ENCODE assay signal across 9 cellular contexts in the genomic region with DNA sequence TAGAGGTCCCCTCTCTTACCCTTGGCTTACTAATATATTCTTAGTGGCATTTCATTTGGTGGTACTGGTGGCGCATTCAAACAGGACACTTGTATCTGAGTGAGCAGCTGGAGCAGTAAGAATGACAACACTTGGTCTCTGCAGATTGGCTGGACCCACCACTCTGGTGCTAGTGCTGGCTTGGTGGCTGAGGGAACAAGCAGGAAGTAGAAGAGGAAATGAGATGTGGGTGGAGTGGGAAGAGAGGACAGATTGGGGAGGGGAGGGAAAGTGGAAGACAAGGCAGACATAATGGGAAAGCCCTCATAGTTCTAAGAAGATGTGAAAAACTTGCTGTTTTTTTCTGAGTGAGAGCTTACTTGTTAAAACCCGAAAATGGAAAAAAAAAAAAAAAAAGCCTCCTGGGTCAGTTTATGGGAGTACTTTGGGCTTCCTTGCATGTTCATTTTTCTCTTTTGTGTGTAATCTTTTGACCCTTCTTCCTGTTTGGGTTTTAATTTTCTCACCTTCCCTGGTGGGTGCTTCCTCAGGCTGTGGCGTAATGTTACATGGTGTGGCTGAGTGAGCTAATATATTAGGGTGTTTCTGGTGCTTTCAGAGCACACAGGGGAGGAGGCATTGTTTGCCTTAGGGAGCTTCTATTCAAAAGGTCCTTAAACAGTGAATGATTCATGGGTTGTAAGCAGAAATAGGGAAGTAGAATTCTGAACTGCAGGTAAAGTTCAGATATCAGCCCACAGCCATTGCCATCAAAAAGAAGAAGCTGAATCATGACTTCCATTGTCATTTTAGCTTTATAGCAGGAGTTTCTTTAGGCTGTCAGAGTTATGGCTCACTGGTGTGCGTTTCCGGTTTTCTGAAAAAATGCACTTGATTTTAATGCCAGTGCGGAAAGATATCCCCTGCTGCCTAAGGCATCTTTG. TPM values are rescaled to one million over a fixed set of nuclear protein-coding genes. Genes with fewer than 3 reads are reported as not detected.
DNase-seq lines count a peak whose midpoint lies in the region; ATAC-seq and TF ChIP-seq lines count a peak whose summit lies in the region.
"Had no signal": no experiment of that assay in that cellular context is flagged by ENCODE, and none has a peak within 500 bp of the region (broad histone marks: within the 10 kb centered on the region; RNA-seq: fewer than 3 reads in every experiment).

No MANE protein-coding gene starts in this region.

- DNase-seq in activated naive CD4-positive, alpha-beta T cell treated with anti-CD3 and anti-CD28 coated beads for 36 hours = peak; percentile 59
- no peak for DNase-seq in activated naive CD4-positive, alpha-beta T cell treated with anti-CD3 and anti-CD28 coated beads, Interleukin-2, amount 50 U/mL, for 16 hours
- DNase-seq in NCI-H2196 (lab: John Stamatoyannopoulos, UW; ENCODE audit: unreplicated experiment) = peak; percentile 13
- peak; percentile 28 for DNase-seq in activated gamma-delta T cell treated with anti-CD3 and anti-CD28 coated beads, Interleukin-2, amount 50 U/mL, for 16 hours (ENCODE audit: low read depth)
- peak in 2 of 3 donors; percentile 27 to 50 for DNase-seq in right lobe of liver
- DNase-seq in thyroid gland = peak; percentile 35 to 42
- DNase-seq in epidermal melanocyte (ENCODE audit: insufficient read length, low spot score) = no peak

- peak overlapping the region; percentile 42 for H3K4me3 Mint-ChIP-seq in activated naive CD4-positive, alpha-beta T cell treated with anti-CD3 and anti-CD28 coated beads for 36 hours

- TF ChIP-seq POLR2A in right lobe of liver (IDR thresholded peaks at IDR 0.05) (no peak), thyroid gland (IDR thresholded peaks at IDR 0.05) (no peak)

- ATAC-seq in HG02763 (IDR thresholded peaks at IDR 0.05; ENCODE audit: unreplicated experiment) (peak; percentile 94), right lobe of liver (peak; percentile 68 to 92 (median 86))

- peaks cover 6% of the 10 kb centered on the region for H3K36me3 Mint-ChIP-seq in activated naive CD4-positive, alpha-beta T cell treated with anti-CD3 and anti-CD28 coated beads for 36 hours (ENCODE audit: low read depth)

- peaks cover 1% of the 10 kb centered on the region for H3K9me3 Mint-ChIP-seq in activated naive CD4-positive, alpha-beta T cell treated with anti-CD3 and anti-CD28 coated beads for 36 hours

- H3K4me3 ChIP-seq in right lobe of liver (no peak overlapping the region), thyroid gland (replicated peaks in 1 of 3) (no peak overlapping the region)
- H3K4me3 ChIP-seq: skin epidermis had no signal

- H3K27ac Mint-ChIP-seq in activated naive CD4-positive, alpha-beta T cell treated with anti-CD3 and anti-CD28 coated beads for 36 hours = peak overlapping the region; percentile 81

- no peaks in the 10 kb centered on the region for H3K4me1 ChIP-seq in right lobe of liver
- peaks cover 2 to 16% of the 10 kb centered on the region in 2 donors for H3K4me1 ChIP-seq in thyroid gland

- peaks cover 37% of the 10 kb centered on the region for H3K4me1 Mint-ChIP-seq in activated naive CD4-positive, alpha-beta T cell treated with anti-CD3 and anti-CD28 coated beads for 36 hours (ENCODE audit: low read depth)

- H3K27ac ChIP-seq in right lobe of liver (no peak overlapping the region), thyroid gland (no peak overlapping the region)

- H3K9me3 ChIP-seq in right lobe of liver (no peaks in the 10 kb centered on the region), thyroid gland (no peaks in the 10 kb centered on the region)

- CTCF ChIA-PET in activated naive CD4-positive, alpha-beta T cell treated with anti-CD3 and anti-CD28 coated beads for 36 hours (lab: Charles Lee) = no interaction called here

- H3K36me3 ChIP-seq in right lobe of liver = no peaks in the 10 kb centered on the region
- no peaks in the 10 kb centered on the region for H3K36me3 ChIP-seq in thyroid gland

- no peak for TF ChIP-seq CTCF in right lobe of liver (IDR thresholded peaks at IDR 0.05)
- TF ChIP-seq CTCF in thyroid gland (IDR thresholded peaks at IDR 0.05) = no peak

- WGBS in right lobe of liver (ENCODE audit: insufficient coverage, low coverage, low lambda C conversion rate, missing lambda C conversion rate) = 44% methylated on average over 6 of the region's 6 CpGs
- 73 to 75% methylated on average over 6 of the region's 6 CpGs for WGBS in thyroid gland, 2 donors

- H3K27me3 Mint-ChIP-seq in activated naive CD4-positive, alpha-beta T cell treated with anti-CD3 and anti-CD28 coated beads for 36 hours (ENCODE audit: low read depth) = no peaks in the 10 kb centered on the region

- intact Hi-C loops in activated naive CD4-positive, alpha-beta T cell treated with anti-CD3 and anti-CD28 coated beads for 36 hours (cut with micrococcal nuclease) = loop anchor here (1.0 to 5.0 kb wide), 3 partner anchors 42 to 188 kb away; partner anchors contain the start of gene TLE4
- intact Hi-C loops in right lobe of liver (cut with DNase I) (no loop called here), thyroid gland (cut with DNase I) (no loop called here)

- H3K27me3 ChIP-seq in right lobe of liver = no peaks in the 10 kb centered on the region
- no peaks in the 10 kb centered on the region for H3K27me3 ChIP-seq in thyroid gland

RNA-seq across cellular contexts. Expression of gene TLE4, which starts 52.3 kb away (rescaled TPM):
- total RNA-seq in activated naive CD4-positive, alpha-beta T cell treated with anti-CD3 and anti-CD28 coated beads for 36 hours = 10 to 100 TPM; 11.2 to 13.1 TPM
- total RNA-seq in right lobe of liver (1 to 10 TPM; 2.9 to 8.3 (median 5.7) TPM), thyroid gland (10 to 100 TPM; 40.3 to 64.2 (median 52.8) TPM)

Comparison
In these comparisons a context has a peak if more than half of its experiments do, and no peak if none do; other contexts are left out.
1. DNase-seq: peak in activated naive CD4-positive, alpha-beta T cell treated with anti-CD3 and anti-CD28 coated beads for 36 hours (single experiment), NCI-H2196 (single experiment), activated gamma-delta T cell treated with anti-CD3 and anti-CD28 coated beads, Interleukin-2, amount 50 U/mL, for 16 hours (single experiment), right lobe of liver (2 of 3) and thyroid gland (2 of 2); none in activated naive CD4-positive, alpha-beta T cell treated with anti-CD3 and anti-CD28 coated beads, Interleukin-2, amount 50 U/mL, for 16 hours (single experiment) and epidermal melanocyte (single experiment).